In genomic region chr15:70617076-70617910, GRCh38 we compare ENCODE assay signal across 17 cellular contexts.
DNase-seq lines count a peak whose midpoint lies in the region; ATAC-seq and TF ChIP-seq lines count a peak whose summit lies in the region.
"Had no signal": no experiment of that assay in that cellular context is flagged by ENCODE, and none has a peak within 500 bp of the region (broad histone marks: within the 10 kb centered on the region; RNA-seq: fewer than 3 reads in every experiment).

No MANE protein-coding gene starts in this region.

- H2AFZ ChIP-seq in SK-N-SH (ENCODE audit: low read depth) = no peak overlapping the region

- peaks cover 16% of the 10 kb centered on the region for H3K9me3 Mint-ChIP-seq in mesothelial cell of epicardium
- peaks cover 5 to 6% of the 10 kb centered on the region in 2 donors for H3K9me3 Mint-ChIP-seq in stimulated activated naive B cell treated with anti-CD40 and anti-IgM and Interleukin-4, amounts not matched to agents 10 μg/mL and 1 μg/mL and 100 μg/mL, for 72 hours
- H3K9me3 Mint-ChIP-seq: dendritic cell treated with granulocyte-macrophage colony-stimulating factor and Interleukin-4, amounts not matched to agents 40 ng/mL and 50 ng/mL, for 4 days had no signal

- H4K20me1 ChIP-seq in SK-N-SH (ENCODE audit: insufficient read depth) = no peaks in the 10 kb centered on the region

- no peak overlapping the region for H3K4me3 ChIP-seq in SK-N-SH (ENCODE audit: low read depth in 2 of 2, low read length in 1 of 2)
- H3K4me3 ChIP-seq: ascending aorta, prostate gland, SJSA1 had no signal

- peaks cover 5% of the 10 kb centered on the region; the same call in 1 of the 2 replicates for H3K9me3 ChIP-seq in SK-N-SH
- H3K9me3 ChIP-seq: prostate gland, SJSA1 had no signal

- H3K9ac ChIP-seq in SK-N-SH = no peak overlapping the region

- no peak overlapping the region for H3K27ac ChIP-seq in SK-N-SH (ENCODE audit: low read depth in 2 of 2, low read length in 1 of 2)
- H3K27ac ChIP-seq: ascending aorta, prostate gland, SJSA1 had no signal

- no peaks in the 10 kb centered on the region for H3K79me2 ChIP-seq in SK-N-SH (ENCODE audit: insufficient read depth)

- peak overlapping the region; percentile 58 for H3K27ac Mint-ChIP-seq in mesothelial cell of epicardium
- H3K27ac Mint-ChIP-seq in stimulated activated naive B cell treated with anti-CD40 and anti-IgM and Interleukin-4, amounts not matched to agents 10 μg/mL and 1 μg/mL and 100 μg/mL, for 72 hours = no peak overlapping the region
- H3K27ac Mint-ChIP-seq: dendritic cell treated with granulocyte-macrophage colony-stimulating factor and Interleukin-4, amounts not matched to agents 40 ng/mL and 50 ng/mL, for 4 days; naive thymus-derived CD4-positive, alpha-beta T cell had no signal

- peaks cover 0 to under 1% of the 10 kb centered on the region in 2 experiments for H3K36me3 ChIP-seq in SK-N-SH (replicated peaks in 1 of 2; ENCODE audit: control insufficient read depth in 1 of 2, insufficient read depth in 2 of 2, low read length in 1 of 2)
- H3K36me3 ChIP-seq: ascending aorta, prostate gland, SJSA1 had no signal

- CTCF ChIA-PET in SK-N-SH (lab: Yijun Ruan, JAX) = interaction anchor here (1.0 to 1.1 kb wide), 3 partner anchors 28 to 61 kb away, joined by 3 read pairs; no protein-coding TSS in a partner anchor

- DNase-seq in DMS53 treated with DMSO at 0.1 percent for 48 hours (lab: John Stamatoyannopoulos, UW; ENCODE audit: unreplicated experiment) (peak; percentile 75), M059J (ENCODE audit: low read depth) (peak; percentile 30), SK-N-SH (no peak), mesothelial cell of epicardium (ENCODE audit: low spot score in 2 of 2, unreplicated experiment in 2 of 2) (no peak), NCI-H187 (lab: John Stamatoyannopoulos, UW) (no peak), SIG-M5 treated with dmso at 0.1 percent for 504 hours (lab: John Stamatoyannopoulos, UW; ENCODE audit: unreplicated experiment) (no peak)
- no peak for DNase-seq in stimulated activated naive B cell treated with anti-CD40 and anti-IgM and Interleukin-4, amounts not matched to agents 10 μg/mL and 1 μg/mL and 100 μg/mL, for 72 hours
- DNase-seq: activated effector memory CD4-positive, alpha-beta T cell treated with anti-CD3 and anti-CD28 coated beads, Interleukin-2, amount 50 U/mL, for 16 hours; hypothalamus; left colon; naive thymus-derived CD4-positive, alpha-beta T cell; NCI-H1048; NK-92 treated with Interleukin-12 subunit alpha and Interleukin-12 subunit beta, amount 100 ng/mL, for 24 hours had no signal

- H3K36me3 Mint-ChIP-seq in mesothelial cell of epicardium = peaks cover 10% of the 10 kb centered on the region
- no peaks in the 10 kb centered on the region for H3K36me3 Mint-ChIP-seq in stimulated activated naive B cell treated with anti-CD40 and anti-IgM and Interleukin-4, amounts not matched to agents 10 μg/mL and 1 μg/mL and 100 μg/mL, for 72 hours
- H3K36me3 Mint-ChIP-seq: naive thymus-derived CD4-positive, alpha-beta T cell had no signal

- TF ChIP-seq EP300 in SK-N-SH (IDR thresholded peaks at IDR 0.05; ENCODE audit: borderline replicate concordance in 1 of 2, low read depth in 1 of 2, low read length in 1 of 2) = no peak

- H3K4me1 ChIP-seq in SK-N-SH (ENCODE audit: control insufficient read depth in 1 of 2, insufficient read depth in 2 of 2, low read depth in 1 of 2, low read length in 1 of 2) = peaks cover 0 to 3% of the 10 kb centered on the region in 2 experiments; a peak in 2 of 4 replicates
- H3K4me1 ChIP-seq: ascending aorta, prostate gland had no signal

- H3K27me3 ChIP-seq in SK-N-SH (ENCODE audit: insufficient read depth) = no peaks in the 10 kb centered on the region
- H3K27me3 ChIP-seq: ascending aorta, SJSA1 had no signal

- no peak for ATAC-seq in stimulated activated naive B cell treated with anti-CD40 and anti-IgM and Interleukin-4, amounts not matched to agents 10 μg/mL and 1 μg/mL and 100 μg/mL, for 72 hours (replicated peaks)
- ATAC-seq: left colon; naive thymus-derived CD4-positive, alpha-beta T cell had no signal

- no peak for TF ChIP-seq RAD21 in SK-N-SH (IDR thresholded peaks at IDR 0.05; ENCODE audit: low read length)

- H3F3A ChIP-seq in SK-N-SH (replicated peaks; ENCODE audit: insufficient read depth) = no peaks in the 10 kb centered on the region

- POLR2A ChIA-PET in SK-N-SH (lab: Yijun Ruan, JAX) = no interaction called here

- H3K4me3 Mint-ChIP-seq in mesothelial cell of epicardium = no peak overlapping the region
- no peak overlapping the region for H3K4me3 Mint-ChIP-seq in stimulated activated naive B cell treated with anti-CD40 and anti-IgM and Interleukin-4, amounts not matched to agents 10 μg/mL and 1 μg/mL and 100 μg/mL, for 72 hours
- H3K4me3 Mint-ChIP-seq: dendritic cell treated with granulocyte-macrophage colony-stimulating factor and Interleukin-4, amounts not matched to agents 40 ng/mL and 50 ng/mL, for 4 days; naive thymus-derived CD4-positive, alpha-beta T cell had no signal

- H3K9me2 ChIP-seq in SK-N-SH = no peaks in the 10 kb centered on the region

- H3K27me3 Mint-ChIP-seq in mesothelial cell of epicardium (ENCODE audit: low read depth) = no peaks in the 10 kb centered on the region
- peaks cover 34 to 47% of the 10 kb centered on the region in 2 donors for H3K27me3 Mint-ChIP-seq in stimulated activated naive B cell treated with anti-CD40 and anti-IgM and Interleukin-4, amounts not matched to agents 10 μg/mL and 1 μg/mL and 100 μg/mL, for 72 hours
- H3K27me3 Mint-ChIP-seq: dendritic cell treated with granulocyte-macrophage colony-stimulating factor and Interleukin-4, amounts not matched to agents 40 ng/mL and 50 ng/mL, for 4 days had no signal

- 66% methylated on average over 4 of the region's 4 CpGs for whole genome bisulfite sequencing in SK-N-SH (ENCODE audit: low lambda C conversion rate)

- TF ChIP-seq CTCF in SK-N-SH (IDR thresholded peaks at IDR 0.05) = no peak
- no peak for TF ChIP-seq CTCF in mesothelial cell of epicardium (IDR thresholded peaks at IDR 0.05; ENCODE audit: unreplicated experiment)

- H3K4me2 ChIP-seq in SK-N-SH = no peak overlapping the region

- H3K4me1 Mint-ChIP-seq in mesothelial cell of epicardium = peaks cover 16% of the 10 kb centered on the region
- H3K4me1 Mint-ChIP-seq in stimulated activated naive B cell treated with anti-CD40 and anti-IgM and Interleukin-4, amounts not matched to agents 10 μg/mL and 1 μg/mL and 100 μg/mL, for 72 hours = no peaks in the 10 kb centered on the region
- H3K4me1 Mint-ChIP-seq: naive thymus-derived CD4-positive, alpha-beta T cell had no signal

TF ChIP-seq in SK-N-SH, 30 proteins besides CTCF, POLR2A, EP300 and RAD21:
- TF ChIP-seq GATA2 (CRISPR knock-in tag; IDR thresholded peaks at IDR 0.05) (no peak), FOXM1 (IDR thresholded peaks at IDR 0.05; ENCODE audit: low read depth) (no peak), RCOR1 (IDR thresholded peaks at IDR 0.05; ENCODE audit: low read length) (no peak), ELF1 (IDR thresholded peaks at IDR 0.05) (no peak), TEAD4 (IDR thresholded peaks at IDR 0.05; ENCODE audit: borderline replicate concordance, insufficient read depth) (0 out of 2 replicates have a peak, but pooled peaks have one; percentile 15), SIN3A (IDR thresholded peaks at IDR 0.05; ENCODE audit: borderline replicate concordance, low read depth, low read length) (no peak), FOXJ3 (CRISPR knock-in tag; IDR thresholded peaks at IDR 0.05) (no peak), GABPA (IDR thresholded peaks at IDR 0.05; ENCODE audit: low read depth) (no peak), TCF12 (IDR thresholded peaks at IDR 0.05) (peak; percentile 70)
- TF ChIP-seq, protein P1, sequence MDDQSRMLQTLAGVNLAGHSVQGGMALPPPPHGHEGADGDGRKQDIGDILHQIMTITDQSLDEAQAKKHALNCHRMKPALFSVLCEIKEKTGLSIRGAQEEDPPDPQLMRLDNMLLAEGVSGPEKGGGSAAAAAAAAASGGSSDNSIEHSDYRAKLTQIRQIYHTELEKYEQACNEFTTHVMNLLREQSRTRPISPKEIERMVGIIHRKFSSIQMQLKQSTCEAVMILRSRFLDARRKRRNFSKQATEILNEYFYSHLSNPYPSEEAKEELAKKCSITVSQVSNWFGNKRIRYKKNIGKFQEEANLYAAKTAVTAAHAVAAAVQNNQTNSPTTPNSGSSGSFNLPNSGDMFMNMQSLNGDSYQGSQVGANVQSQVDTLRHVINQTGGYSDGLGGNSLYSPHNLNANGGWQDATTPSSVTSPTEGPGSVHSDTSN (IDR thresholded peaks at IDR 0.05) = peak; percentile 48
- TF ChIP-seq, protein P2, sequence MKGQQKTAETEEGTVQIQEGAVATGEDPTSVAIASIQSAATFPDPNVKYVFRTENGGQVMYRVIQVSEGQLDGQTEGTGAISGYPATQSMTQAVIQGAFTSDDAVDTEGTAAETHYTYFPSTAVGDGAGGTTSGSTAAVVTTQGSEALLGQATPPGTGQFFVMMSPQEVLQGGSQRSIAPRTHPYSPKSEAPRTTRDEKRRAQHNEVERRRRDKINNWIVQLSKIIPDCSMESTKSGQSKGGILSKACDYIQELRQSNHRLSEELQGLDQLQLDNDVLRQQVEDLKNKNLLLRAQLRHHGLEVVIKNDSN (IDR thresholded peaks at IDR 0.05; ENCODE audit: borderline replicate concordance, low read depth) = no peak

Comparison
In these comparisons a context has a peak if more than half of its experiments do, and no peak if none do; other contexts are left out.
1. DNase-seq: peak in DMS53 treated with DMSO at 0.1 percent for 48 hours (single experiment) and M059J (single experiment); none in SK-N-SH (single experiment), mesothelial cell of epicardium (0 of 2), NCI-H187 (0 of 2), SIG-M5 treated with dmso at 0.1 percent for 504 hours (single experiment) and stimulated activated naive B cell treated with anti-CD40 and anti-IgM and Interleukin-4, amounts not matched to agents 10 μg/mL and 1 μg/mL and 100 μg/mL, for 72 hours (single experiment).